8 cellular contexts compared by ENCODE assay signal in genomic region chr1:39398278-39399010, GRCh38.
DNase-seq lines count a peak whose midpoint lies in the region; ATAC-seq and TF ChIP-seq lines count a peak whose summit lies in the region.

No MANE protein-coding gene starts in this region.

- no peaks in the 10 kb centered on the region for H3K9me3 Mint-ChIP-seq in HFFc6
- H3K9me3 Mint-ChIP-seq in stimulated activated naive CD8-positive, alpha-beta T cell treated with anti-CD3 and anti-CD28 coated beads, Interleukin-15, Interleukin-2, amounts not matched to agents 100 ng/mL and 50 ng/mL, for 24 hours: no peaks in the 10 kb centered on the region

- peak; percentile 54 for ATAC-seq in T-helper 17 cell
- no peak for ATAC-seq in GM21381 (IDR thresholded peaks at IDR 0.05; ENCODE audit: unreplicated experiment)

- TF ChIP-seq CTCF in HFFc6 (IDR thresholded peaks at IDR 0.05): no peak; the same call in 1 of the 2 replicates
- TF ChIP-seq CTCF in coronary artery (IDR thresholded peaks at IDR 0.05): no peak

- H3K4me3 Mint-ChIP-seq in HFFc6 (peak overlapping the region; percentile 86), T-helper 17 cell (peak overlapping the region; percentile 71)
- no peak overlapping the region for H3K4me3 Mint-ChIP-seq in stimulated activated naive CD8-positive, alpha-beta T cell treated with anti-CD3 and anti-CD28 coated beads, Interleukin-15, Interleukin-2, amounts not matched to agents 100 ng/mL and 50 ng/mL, for 24 hours

- H3K27ac ChIP-seq in coronary artery: peak overlapping the region; percentile 76 to 88

- H3K4me1 Mint-ChIP-seq in HFFc6 (ENCODE audit: low read depth) (peaks cover 84% of the 10 kb centered on the region), T-helper 17 cell (peaks cover 58% of the 10 kb centered on the region)
- H3K4me1 Mint-ChIP-seq in stimulated activated naive CD8-positive, alpha-beta T cell treated with anti-CD3 and anti-CD28 coated beads, Interleukin-15, Interleukin-2, amounts not matched to agents 100 ng/mL and 50 ng/mL, for 24 hours (ENCODE audit: low read depth): peaks cover 61% of the 10 kb centered on the region

- H3K4me3 ChIP-seq in coronary artery: no peak overlapping the region

- peaks cover 4% of the 10 kb centered on the region for H3K27me3 Mint-ChIP-seq in HFFc6 (ENCODE audit: insufficient read depth)
- H3K27me3 Mint-ChIP-seq in T-helper 17 cell: no peaks in the 10 kb centered on the region
- H3K27me3 Mint-ChIP-seq in stimulated activated naive CD8-positive, alpha-beta T cell treated with anti-CD3 and anti-CD28 coated beads, Interleukin-15, Interleukin-2, amounts not matched to agents 100 ng/mL and 50 ng/mL, for 24 hours: no peaks in the 10 kb centered on the region

- DNase-seq in AG20443 (ENCODE audit: low spot score) (peak; percentile 91), HFFc6 (peak; percentile 98), T-helper 17 cell (no peak), coronary artery (ENCODE audit: low spot score) (peak; percentile 86), lung microvascular endothelial cell (ENCODE audit: low read depth in 2 of 2) (peak; percentile 40 to 98), SHP77 (lab: John Stamatoyannopoulos, UW) (no peak)

- H3K9me3 ChIP-seq in T-helper 17 cell (ENCODE audit: control insufficient read depth, low read length, poor library complexity, severe bottlenecking): no peaks in the 10 kb centered on the region

- H3K36me3 Mint-ChIP-seq in HFFc6 (ENCODE audit: low read depth): peaks cover 7% of the 10 kb centered on the region
- peaks cover 7% of the 10 kb centered on the region for H3K36me3 Mint-ChIP-seq in T-helper 17 cell (ENCODE audit: low read depth)
- peaks cover 5% of the 10 kb centered on the region for H3K36me3 Mint-ChIP-seq in stimulated activated naive CD8-positive, alpha-beta T cell treated with anti-CD3 and anti-CD28 coated beads, Interleukin-15, Interleukin-2, amounts not matched to agents 100 ng/mL and 50 ng/mL, for 24 hours (ENCODE audit: low read depth)

- H3K27ac Mint-ChIP-seq in HFFc6 (peak overlapping the region; percentile 97), T-helper 17 cell (peak overlapping the region; percentile 65)
- H3K27ac Mint-ChIP-seq in stimulated activated naive CD8-positive, alpha-beta T cell treated with anti-CD3 and anti-CD28 coated beads, Interleukin-15, Interleukin-2, amounts not matched to agents 100 ng/mL and 50 ng/mL, for 24 hours: peak overlapping the region; percentile 70

Comparison
In these comparisons a context has a peak if more than half of its experiments do, and no peak if none do; other contexts are left out.
1. DNase-seq: peak in AG20443 (single experiment), HFFc6 (single experiment), coronary artery (single experiment) and lung microvascular endothelial cell (2 of 2); none in T-helper 17 cell (0 of 3) and SHP77 (0 of 2).
2. Peak in every context shown above with its lines, with median percentiles within 50 percentile points of each other: H3K27ac Mint-ChIP-seq.